ENCODE assay signal across 8 cellular contexts in genomic region chr2:127108090-127108523, GRCh38. TPM values are rescaled to one million over a fixed set of nuclear protein-coding genes. Genes with fewer than 3 reads are reported as not detected.
A peak's percentile ranks its signal among the peaks of the same experiment; 100 is the strongest.
DNase-seq lines count a peak whose midpoint lies in the region; ATAC-seq and TF ChIP-seq lines count a peak whose summit lies in the region.

No MANE protein-coding gene starts in this region.

- TF ChIP-seq POLR2A in GM18505 (IDR thresholded peaks at IDR 0.05; ENCODE audit: borderline replicate concordance, extremely low read depth, insufficient read depth, insufficient read length) = no peak

- H3K4me1 ChIP-seq in MM.1S (ENCODE audit: low read length) (no peaks in the 10 kb centered on the region), endodermal cell (ENCODE audit: control insufficient read depth, insufficient read depth, low read length) (no peaks in the 10 kb centered on the region)

- DNase-seq in CD14-positive monocyte (ENCODE audit: low spot score) (no peak), MM.1S (no peak), endodermal cell (no peak), omental fat pad (ENCODE audit: low spot score) (peak; percentile 19), NCI-H2196 (lab: John Stamatoyannopoulos, UW; ENCODE audit: unreplicated experiment) (no peak)

- H3K36me3 Mint-ChIP-seq in CD14-positive monocyte (no peaks in the 10 kb centered on the region), endodermal cell (ENCODE audit: low read depth) (no peaks in the 10 kb centered on the region)

- no peak for ATAC-seq in omental fat pad (ENCODE audit: low FRiP score)
- ATAC-seq in HG02798 (IDR thresholded peaks at IDR 0.05; ENCODE audit: poor library complexity, unreplicated experiment) = no peak
- no peak for ATAC-seq in esophagus mucosa
- no peak for ATAC-seq in GM18505 (IDR thresholded peaks at IDR 0.05; ENCODE audit: unreplicated experiment)

- H3K9me3 Mint-ChIP-seq in CD14-positive monocyte = no peaks in the 10 kb centered on the region
- no peaks in the 10 kb centered on the region for H3K9me3 Mint-ChIP-seq in endodermal cell

- no peaks in the 10 kb centered on the region for H3K9me3 ChIP-seq in MM.1S (replicated peaks; ENCODE audit: insufficient read depth, low read length)
- H3K9me3 ChIP-seq in endodermal cell (ENCODE audit: control insufficient read depth, low read length) = no peaks in the 10 kb centered on the region

- H3K4me1 Mint-ChIP-seq in CD14-positive monocyte (peaks cover 10% of the 10 kb centered on the region), endodermal cell (peaks cover 15% of the 10 kb centered on the region)

- H3K27ac Mint-ChIP-seq in CD14-positive monocyte (no peak overlapping the region), endodermal cell (no peak overlapping the region)

- peak overlapping the region; percentile 100; the same call in 1 of the 2 replicates for H3K4me2 ChIP-seq in MM.1S (ENCODE audit: low read depth, low read length)

- no peaks in the 10 kb centered on the region for H4K20me1 ChIP-seq in MM.1S (ENCODE audit: insufficient read depth, low read length)

- WGBS in endodermal cell (ENCODE audit: insufficient coverage in 1 of 2, insufficient read length in 1 of 2), 2 experiments = 89 to 92% methylated on average over 11 of the region's 11 CpGs

- H3K4me3 ChIP-seq in MM.1S (ENCODE audit: low read length) (no peak overlapping the region), endodermal cell (ENCODE audit: low read length) (peak overlapping the region; percentile 82)

- H3K27me3 Mint-ChIP-seq in CD14-positive monocyte (ENCODE audit: low read depth in 3 of 3) (peaks cover 20 to 45% (median 26%) of the 10 kb centered on the region in 3 donors), endodermal cell (ENCODE audit: insufficient read depth) (peaks cover 14% of the 10 kb centered on the region)

- H3K79me2 ChIP-seq in MM.1S (ENCODE audit: low read length) = no peaks in the 10 kb centered on the region

- H3K4me3 Mint-ChIP-seq in CD14-positive monocyte (peak overlapping the region; percentile 82 to 90), endodermal cell (peak overlapping the region; percentile 61)

- H3F3A ChIP-seq in MM.1S (ENCODE audit: insufficient read depth, low read length) = no peaks in the 10 kb centered on the region; the same call in 1 of the 2 replicates

- H2AFZ ChIP-seq in MM.1S (ENCODE audit: low read length) = peak overlapping the region; percentile 61

- H3K27me3 ChIP-seq in MM.1S (replicated peaks; ENCODE audit: insufficient read depth, low read length) (peaks cover 4% of the 10 kb centered on the region; the same call in 1 of the 2 replicates), endodermal cell (ENCODE audit: control insufficient read depth, insufficient read depth, low read length, poor library complexity, severe bottlenecking) (peaks cover 11% of the 10 kb centered on the region)

- no peaks in the 10 kb centered on the region for H3K9me2 ChIP-seq in MM.1S (replicated peaks; ENCODE audit: insufficient read depth, low read length)

- H3K9ac ChIP-seq in MM.1S (ENCODE audit: low read length) (no peak overlapping the region), endodermal cell (ENCODE audit: extremely low read depth, low read length, poor library complexity, severe bottlenecking) (no peak overlapping the region)

- H3K36me3 ChIP-seq in MM.1S (replicated peaks; ENCODE audit: insufficient read depth, low read length) = no peaks in the 10 kb centered on the region
- no peaks in the 10 kb centered on the region for H3K36me3 ChIP-seq in endodermal cell (ENCODE audit: control insufficient read depth, insufficient read depth, low read length)

- H3K27ac ChIP-seq in MM.1S (ENCODE audit: low read length) (no peak overlapping the region), endodermal cell (ENCODE audit: low read depth, low read length) (no peak overlapping the region)

- intact Hi-C loops in CD14-positive monocyte (cut with micrococcal nuclease) = loop anchor here in 1 of 2 donors (5.0 kb wide), 1 partner anchor 36 kb away; no protein-coding TSS in a partner anchor

- no peak for TF ChIP-seq CTCF in CD14-positive monocyte (IDR thresholded peaks at IDR 0.05)
- TF ChIP-seq CTCF in MM.1S (IDR thresholded peaks at IDR 0.05; ENCODE audit: low read length) = no peak
- no peak for TF ChIP-seq CTCF in endodermal cell (conservative IDR thresholded peaks at IDR 0.05)
- TF ChIP-seq CTCF in omental fat pad (IDR thresholded peaks at IDR 0.05) = no peak

RNA-seq across cellular contexts. Expression of gene BIN1, which starts 1.2 kb away (rescaled TPM):
- polyA plus RNA-seq in CD14-positive monocyte = 1 to 10 TPM; 4.1 to 7.5 TPM
- 10 to 100 TPM; 41.7 to 45.9 TPM for total RNA-seq in endodermal cell
- 51.8 TPM for polyA plus RNA-seq in endodermal cell (2013, experiment 1 of 2)
- polyA plus RNA-seq in endodermal cell (2013, experiment 2 of 2) = 45.1 TPM
- 10 to 100 TPM; 64.2 to 78.5 (median 73.2) TPM for total RNA-seq in omental fat pad
- 4.5 TPM for total RNA-seq in esophagus mucosa
